ENCODE assay signal across 16 cellular contexts in the genomic region with DNA sequence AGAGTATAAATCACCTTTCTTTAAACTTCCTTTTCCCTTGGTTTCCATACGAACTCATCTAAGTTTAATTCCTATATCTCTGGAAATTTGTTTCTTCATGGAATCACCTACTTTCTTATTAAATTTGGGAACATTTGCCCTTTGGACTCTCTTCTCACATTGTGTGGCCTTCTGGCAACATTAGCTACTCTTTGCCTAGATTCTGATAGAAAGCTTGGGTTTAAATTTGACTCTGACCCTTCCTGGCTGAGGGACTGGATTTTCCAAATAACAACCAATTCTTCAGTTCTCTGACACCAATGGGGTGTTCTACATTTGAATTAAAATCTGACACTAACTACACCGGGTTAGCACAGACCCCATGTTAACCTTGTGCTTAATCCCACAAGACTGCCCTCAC. TPM values are rescaled to one million over a fixed set of nuclear protein-coding genes. Genes with fewer than 3 reads are reported as not detected.
A peak's percentile ranks its signal among the peaks of the same experiment; 100 is the strongest.
DNase-seq lines count a peak whose midpoint lies in the region; ATAC-seq and TF ChIP-seq lines count a peak whose summit lies in the region.
"Had no signal": no experiment of that assay in that cellular context is flagged by ENCODE, and none has a peak within 500 bp of the region (broad histone marks: within the 10 kb centered on the region; RNA-seq: fewer than 3 reads in every experiment).

No MANE protein-coding gene starts in this region.

- ATAC-seq in memory B cell (ENCODE audit: low read depth) (no peak), SK-N-SH treated with all-trans-retinoic acid at 6 μM for 48 hours (no peak)
- ATAC-seq: A549 had no signal

- H3K4me1 Mint-ChIP-seq in memory B cell = peaks cover 20% of the 10 kb centered on the region

- H3K27me3 Mint-ChIP-seq in memory B cell = no peaks in the 10 kb centered on the region
- H3K27me3 Mint-ChIP-seq: CD4-positive, alpha-beta T cell had no signal

- H3K27ac Mint-ChIP-seq in memory B cell = peak overlapping the region; percentile 96
- H3K27ac Mint-ChIP-seq: CD4-positive, alpha-beta T cell; H9; IgD-negative memory B cell had no signal

- H4K20me1 ChIP-seq in KMS-11 (ENCODE audit: insufficient read depth) (no peaks in the 10 kb centered on the region), OCI-LY3 (ENCODE audit: insufficient read depth, low read length) (no peaks in the 10 kb centered on the region), osteoblast (ENCODE audit: insufficient read depth, low read length) (no peaks in the 10 kb centered on the region)

- H3K36me3 ChIP-seq in KMS-11 (ENCODE audit: insufficient read depth) = no peaks in the 10 kb centered on the region
- peaks cover 7% of the 10 kb centered on the region for H3K36me3 ChIP-seq in OCI-LY3 (replicated peaks; ENCODE audit: low read depth, low read length)
- no peaks in the 10 kb centered on the region for H3K36me3 ChIP-seq in osteoblast (ENCODE audit: insufficient read depth, low read length)

- H3K27me3 ChIP-seq in KMS-11 (ENCODE audit: insufficient read depth, low read depth) (no peaks in the 10 kb centered on the region), OCI-LY3 (ENCODE audit: low read depth, low read length) (no peaks in the 10 kb centered on the region), osteoblast (ENCODE audit: insufficient read depth, low read length) (peaks cover 14% of the 10 kb centered on the region)

- H3K79me2 ChIP-seq in KMS-11 (ENCODE audit: insufficient read depth, low read depth) (no peaks in the 10 kb centered on the region), OCI-LY3 (ENCODE audit: low read length) (no peaks in the 10 kb centered on the region), osteoblast (ENCODE audit: insufficient read depth, low read length) (no peaks in the 10 kb centered on the region)

- H3K9me3 Mint-ChIP-seq in memory B cell = peaks cover 3% of the 10 kb centered on the region
- H3K9me3 Mint-ChIP-seq: CD4-positive, alpha-beta T cell had no signal

- no peak overlapping the region for H3K4me3 Mint-ChIP-seq in memory B cell
- H3K4me3 Mint-ChIP-seq: CD4-positive, alpha-beta T cell; H9; IgD-negative memory B cell had no signal

- H3K9ac ChIP-seq in KMS-11 (no peak overlapping the region), OCI-LY3 (ENCODE audit: low read length) (peak overlapping the region; percentile 91; the same call in 1 of the 2 replicates)

- no peak for TF ChIP-seq CTCF in KMS-11 (conservative IDR thresholded peaks at IDR 0.05; ENCODE audit: low read depth, low read length)
- TF ChIP-seq CTCF in OCI-LY3 (IDR thresholded peaks at IDR 0.05; ENCODE audit: low read depth, low read length) = no peak
- no peak for TF ChIP-seq CTCF in osteoblast (IDR thresholded peaks at IDR 0.05; ENCODE audit: extremely low read depth, low read depth, low read length)

- H3K4me3 ChIP-seq in KMS-11 (IDR thresholded peaks at IDR 0.05; ENCODE audit: insufficient read depth, low read depth, low read length) (peak overlapping the region; percentile 14), OCI-LY3 (ENCODE audit: low read length) (no peak overlapping the region), osteoblast (ENCODE audit: insufficient read depth, low read length) (no peak overlapping the region)
- H3K4me3 ChIP-seq: A549 had no signal

- H3K27ac ChIP-seq in KMS-11 (no peak overlapping the region), OCI-LY3 (ENCODE audit: low read length) (peak overlapping the region; percentile 92), osteoblast (ENCODE audit: low read depth, low read length) (no peak overlapping the region)
- H3K27ac ChIP-seq: 22Rv1, A549, C4-2B had no signal

- DNase-seq in NOMO-1 treated with DMSO at 0.1 percent for 48 hours (lab: John Stamatoyannopoulos, UW; ENCODE audit: unreplicated experiment) = peak; percentile 35
- no peak for DNase-seq in NOMO-1 treated with dmso at 0.1 percent for 144 hours (lab: John Stamatoyannopoulos, UW; ENCODE audit: unreplicated experiment)
- no peak for DNase-seq in memory B cell (ENCODE audit: low spot score in 2 of 2)
- DNase-seq in osteoblast (ENCODE audit: insufficient read length, low spot score, missing footprints) = no peak
- DNase-seq in HUDEP-2 (lab: John Stamatoyannopoulos, UW; ENCODE audit: unreplicated experiment in 76 of 76) = no peak
- DNase-seq: AML-193; Caco-2; CD4-positive, alpha-beta T cell; H9 had no signal

- no peak overlapping the region for H2AFZ ChIP-seq in KMS-11 (ENCODE audit: low read depth)
- no peak overlapping the region for H2AFZ ChIP-seq in OCI-LY3 (ENCODE audit: low read depth, low read length)
- no peak overlapping the region for H2AFZ ChIP-seq in osteoblast (ENCODE audit: low read length)

- H3K36me3 Mint-ChIP-seq in memory B cell = peaks cover 4% of the 10 kb centered on the region

- H3K4me2 ChIP-seq in KMS-11 = no peak overlapping the region
- H3K4me2 ChIP-seq in OCI-LY3 (ENCODE audit: low read length) = peak overlapping the region; percentile 70; the same call in 1 of the 2 replicates
- no peak overlapping the region for H3K4me2 ChIP-seq in osteoblast (ENCODE audit: insufficient read depth, low read length)
- H3K4me2 ChIP-seq: A549 had no signal

- H3K4me1 ChIP-seq in KMS-11 (ENCODE audit: low read depth, poor library complexity, severe bottlenecking) (peaks cover 22% of the 10 kb centered on the region), OCI-LY3 (ENCODE audit: low read length) (peaks cover 63% of the 10 kb centered on the region), osteoblast (ENCODE audit: insufficient read depth, low read length) (peaks cover 4% of the 10 kb centered on the region)
- H3K4me1 ChIP-seq: A549 had no signal

- H3K9me3 ChIP-seq in OCI-LY3 (ENCODE audit: insufficient read depth, low read length) = no peaks in the 10 kb centered on the region
- no peaks in the 10 kb centered on the region for H3K9me3 ChIP-seq in osteoblast (ENCODE audit: low read depth, low read length)
- H3K9me3 ChIP-seq: A549, Caco-2 had no signal

TF ChIP-seq in SK-N-SH treated with all-trans-retinoic acid at 6 μM for 48 hours, 23 proteins besides CTCF, POLR2A, EP300 and RAD21 (continues in another document):
- TF ChIP-seq CSDC2 (CRISPR knock-in tag; IDR thresholded peaks at IDR 0.05) (no peak), GLIS3 (CRISPR knock-in tag; IDR thresholded peaks at IDR 0.05) (no peak), ESRRG (CRISPR knock-in tag; IDR thresholded peaks at IDR 0.05) (no peak), TCF4 (CRISPR knock-in tag; IDR thresholded peaks at IDR 0.05; ENCODE audit: borderline replicate concordance) (no peak), ZNF70 (CRISPR knock-in tag; IDR thresholded peaks at IDR 0.05) (no peak), OSR1 (CRISPR knock-in tag; IDR thresholded peaks at IDR 0.05) (no peak), ZC3H10 (CRISPR knock-in tag; IDR thresholded peaks at IDR 0.05) (no peak), BACH2 (CRISPR knock-in tag; IDR thresholded peaks at IDR 0.05; ENCODE audit: borderline replicate concordance) (no peak), ZNF565 (CRISPR knock-in tag; conservative IDR thresholded peaks at IDR 0.05; ENCODE audit: low read depth) (no peak), PPARA (CRISPR knock-in tag; IDR thresholded peaks at IDR 0.05; ENCODE audit: borderline replicate concordance) (no peak)
- TF ChIP-seq, protein P1, sequence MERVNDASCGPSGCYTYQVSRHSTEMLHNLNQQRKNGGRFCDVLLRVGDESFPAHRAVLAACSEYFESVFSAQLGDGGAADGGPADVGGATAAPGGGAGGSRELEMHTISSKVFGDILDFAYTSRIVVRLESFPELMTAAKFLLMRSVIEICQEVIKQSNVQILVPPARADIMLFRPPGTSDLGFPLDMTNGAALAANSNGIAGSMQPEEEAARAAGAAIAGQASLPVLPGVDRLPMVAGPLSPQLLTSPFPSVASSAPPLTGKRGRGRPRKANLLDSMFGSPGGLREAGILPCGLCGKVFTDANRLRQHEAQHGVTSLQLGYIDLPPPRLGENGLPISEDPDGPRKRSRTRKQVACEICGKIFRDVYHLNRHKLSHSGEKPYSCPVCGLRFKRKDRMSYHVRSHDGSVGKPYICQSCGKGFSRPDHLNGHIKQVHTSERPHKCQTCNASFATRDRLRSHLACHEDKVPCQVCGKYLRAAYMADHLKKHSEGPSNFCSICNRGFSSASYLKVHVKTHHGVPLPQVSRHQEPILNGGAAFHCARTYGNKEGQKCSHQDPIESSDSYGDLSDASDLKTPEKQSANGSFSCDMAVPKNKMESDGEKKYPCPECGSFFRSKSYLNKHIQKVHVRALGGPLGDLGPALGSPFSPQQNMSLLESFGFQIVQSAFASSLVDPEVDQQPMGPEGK (CRISPR knock-in tag; IDR thresholded peaks at IDR 0.05; ENCODE audit: borderline replicate concordance) = no peak
- TF ChIP-seq, protein P2, sequence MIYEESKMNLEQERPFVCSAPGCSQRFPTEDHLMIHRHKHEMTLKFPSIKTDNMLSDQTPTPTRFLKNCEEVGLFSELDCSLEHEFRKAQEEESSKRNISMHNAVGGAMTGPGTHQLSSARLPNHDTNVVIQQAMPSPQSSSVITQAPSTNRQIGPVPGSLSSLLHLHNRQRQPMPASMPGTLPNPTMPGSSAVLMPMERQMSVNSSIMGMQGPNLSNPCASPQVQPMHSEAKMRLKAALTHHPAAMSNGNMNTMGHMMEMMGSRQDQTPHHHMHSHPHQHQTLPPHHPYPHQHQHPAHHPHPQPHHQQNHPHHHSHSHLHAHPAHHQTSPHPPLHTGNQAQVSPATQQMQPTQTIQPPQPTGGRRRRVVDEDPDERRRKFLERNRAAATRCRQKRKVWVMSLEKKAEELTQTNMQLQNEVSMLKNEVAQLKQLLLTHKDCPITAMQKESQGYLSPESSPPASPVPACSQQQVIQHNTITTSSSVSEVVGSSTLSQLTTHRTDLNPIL (CRISPR knock-in tag; IDR thresholded peaks at IDR 0.05; ENCODE audit: low read depth) = no peak

RNA-seq across cellular contexts. Expression of a gene that starts 9.5 kb away (rescaled TPM):
- 9.8 and 13.8 TPM in 2 replicates for total RNA-seq in osteoblast
